Comparison of ENCODE assay signal across 8 cellular contexts in the genomic region with DNA sequence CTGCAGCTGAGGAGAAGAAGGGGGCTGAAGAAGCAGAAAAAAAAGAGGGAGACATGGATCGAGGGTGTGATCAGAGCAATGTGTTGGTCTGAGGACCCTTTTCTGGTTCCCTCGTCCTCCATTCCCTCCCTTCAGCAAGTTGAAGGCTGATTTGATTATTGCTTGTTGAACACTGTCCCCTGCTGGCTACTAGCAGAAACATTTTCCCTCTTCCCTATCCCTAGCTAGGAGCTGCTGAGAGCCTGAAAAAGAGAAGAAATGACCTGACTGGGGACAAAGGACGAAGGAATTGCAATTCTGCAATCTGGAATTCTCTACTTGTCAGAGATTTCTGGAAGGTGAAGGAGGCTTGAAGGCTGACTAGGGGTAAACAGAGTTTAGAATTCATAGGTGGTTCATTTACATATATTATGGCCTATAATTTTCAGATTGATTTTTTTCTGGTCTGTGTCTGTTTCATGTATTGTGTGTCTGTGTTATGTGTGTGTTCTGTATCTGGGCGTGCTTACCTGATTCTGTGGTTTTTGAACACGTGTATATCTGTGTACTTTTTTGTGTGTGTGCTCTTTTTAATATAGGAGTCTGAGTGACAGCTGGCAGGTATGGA. TPM values are rescaled to one million over a fixed set of nuclear protein-coding genes. Genes with fewer than 3 reads are reported as not detected.
DNase-seq lines count a peak whose midpoint lies in the region; ATAC-seq and TF ChIP-seq lines count a peak whose summit lies in the region.

No MANE protein-coding gene starts in this region.

- no peak for TF ChIP-seq POLR2A in body of pancreas (IDR thresholded peaks at IDR 0.05)

- H3K9ac ChIP-seq in NT2/D1 (ENCODE audit: insufficient read length, low read depth): peak overlapping the region; percentile 28

- H3K27me3 ChIP-seq in NT2/D1 (ENCODE audit: insufficient read depth, insufficient read length) (no peaks in the 10 kb centered on the region), body of pancreas (no peaks in the 10 kb centered on the region)

- 5 to 10% methylated on average over 5 of the region's 5 CpGs for WGBS in body of pancreas, 2 donors

- no peaks in the 10 kb centered on the region for H3K36me3 ChIP-seq in NT2/D1 (ENCODE audit: insufficient read depth, insufficient read length, low read length)
- no peaks in the 10 kb centered on the region for H3K36me3 ChIP-seq in body of pancreas (replicated peaks in 1 of 2; ENCODE audit: insufficient read depth in 1 of 2, low read depth in 2 of 2)

- intact Hi-C loops in body of pancreas (cut with DNase I): loop anchor here (10.0 kb wide), 1 partner anchor 272 kb away; no protein-coding TSS in a partner anchor
- intact Hi-C loops in sciatic nerve (cut with DNase I): no loop called here

- H3K9me3 ChIP-seq in NT2/D1 (ENCODE audit: insufficient read depth, low read length) (no peaks in the 10 kb centered on the region), body of pancreas (no peaks in the 10 kb centered on the region)

- TF ChIP-seq CTCF in AG09319 (IDR thresholded peaks at IDR 0.05; ENCODE audit: low read depth, low read length): peak; percentile 91
- peak; percentile 99 for TF ChIP-seq CTCF in GM12872 (IDR thresholded peaks at IDR 0.05; ENCODE audit: insufficient read depth, low read depth, low read length)
- TF ChIP-seq CTCF in body of pancreas (IDR thresholded peaks at IDR 0.05): peak; percentile 69 to 98 (median 93)

- ATAC-seq in body of pancreas (peak; percentile 83), sciatic nerve (peak; percentile 88), HG02798 (IDR thresholded peaks at IDR 0.05; ENCODE audit: poor library complexity, unreplicated experiment) (no peak)

- DNase-seq in AG09319 (ENCODE audit: extremely low read depth, low read depth) (peak; percentile 24), HuH-7.5 (ENCODE audit: low spot score) (peak; percentile 59), NT2/D1 (ENCODE audit: low read depth, low spot score) (peak; percentile 91), body of pancreas (peak; percentile 28 to 59 (median 36)), iPS DF 4.7 (ENCODE audit: extremely low read depth, low spot score) (peak; percentile 81), sciatic nerve (ENCODE audit: low spot score) (no peak)

- peak overlapping the region in 2 of 4 donors; percentile 58 to 64 for H3K27ac ChIP-seq in body of pancreas

- no peak overlapping the region for H3K4me3 ChIP-seq in NT2/D1 (ENCODE audit: insufficient read length, low read depth)
- H3K4me3 ChIP-seq in body of pancreas: no peak overlapping the region

- H3K4me1 ChIP-seq in NT2/D1 (ENCODE audit: insufficient read depth, insufficient read length): peaks cover 31% of the 10 kb centered on the region
- H3K4me1 ChIP-seq in body of pancreas: peaks cover 9% of the 10 kb centered on the region

RNA-seq across cellular contexts. Expression of a gene that starts 9.8 kb away (rescaled TPM):
- total RNA-seq in body of pancreas: not detected
- not detected for total RNA-seq in sciatic nerve

RNA-seq across cellular contexts. Expression of a gene that starts 23.7 kb away (rescaled TPM):
- total RNA-seq in body of pancreas (1 to 10 TPM; 3.6 to 7.8 TPM), sciatic nerve (7.1 TPM)

RNA-seq across cellular contexts. Expression of a gene that starts 33.4 kb away (rescaled TPM):
- total RNA-seq in body of pancreas (10 to 100 TPM; 30.7 to 39.2 TPM), sciatic nerve (64.7 TPM)

RNA-seq across cellular contexts. Expression of a gene that starts 33.6 kb away (rescaled TPM):
- total RNA-seq in body of pancreas (10 to 100 TPM; 75.8 to 86.7 TPM), sciatic nerve (147 TPM)
